ENCODE assay signal across 18 cellular contexts in genomic region chr2:191618789-191619185, GRCh38.
DNase-seq lines count a peak whose midpoint lies in the region; ATAC-seq and FAIRE-seq lines count a peak whose summit lies in the region.
"Had no signal": no experiment of that assay in that cellular context is flagged by ENCODE, and none has a peak within 500 bp of the region (broad histone marks: within the 10 kb centered on the region; RNA-seq: fewer than 3 reads in every experiment).

No MANE protein-coding gene starts in this region.

- peaks cover 2% of the 10 kb centered on the region for H3K9me3 Mint-ChIP-seq in activated T-cell treated with anti-CD3 and anti-CD28 coated beads, Interleukin-2, amount 50 U/mL, for 24 hours
- no peaks in the 10 kb centered on the region for H3K9me3 Mint-ChIP-seq in stimulated activated effector memory CD8-positive, alpha-beta T cell treated with anti-CD3 and anti-CD28 coated beads, Interleukin-12 subunit alpha, Interleukin-12 subunit beta, amount 100 ng/mL, for 72 hours
- H3K9me3 Mint-ChIP-seq: neural progenitor cell had no signal

- no peak for FAIRE-seq in RCC 7860 (lab: Jason Lieb, UNC)
- FAIRE-seq: D721Med had no signal

- H3K27me3 ChIP-seq in effector memory CD4-positive, alpha-beta T cell (replicated peaks; ENCODE audit: control insufficient read depth, insufficient read depth, low read length, poor library complexity, severe bottlenecking) = no peaks in the 10 kb centered on the region
- H3K27me3 ChIP-seq: gastroesophageal sphincter, neural progenitor cell, upper lobe of left lung had no signal

- no peaks in the 10 kb centered on the region for H3K9me3 ChIP-seq in effector memory CD4-positive, alpha-beta T cell (ENCODE audit: control insufficient read depth, low read length)
- H3K9me3 ChIP-seq: gastroesophageal sphincter, SK-N-SH, upper lobe of left lung had no signal

- no peaks in the 10 kb centered on the region for H3K27me3 Mint-ChIP-seq in activated T-cell treated with anti-CD3 and anti-CD28 coated beads, Interleukin-2, amount 50 U/mL, for 24 hours

- H3K36me3 ChIP-seq in effector memory CD4-positive, alpha-beta T cell (ENCODE audit: control insufficient read depth, insufficient read depth, low read length) = no peaks in the 10 kb centered on the region
- H3K36me3 ChIP-seq: gastroesophageal sphincter, neural progenitor cell, upper lobe of left lung had no signal

- peaks cover 63% of the 10 kb centered on the region for H3K4me1 Mint-ChIP-seq in activated T-cell treated with anti-CD3 and anti-CD28 coated beads, Interleukin-2, amount 50 U/mL, for 24 hours (ENCODE audit: low read depth)
- peaks cover 45% of the 10 kb centered on the region for H3K4me1 Mint-ChIP-seq in stimulated activated effector memory CD8-positive, alpha-beta T cell treated with anti-CD3 and anti-CD28 coated beads, Interleukin-12 subunit alpha, Interleukin-12 subunit beta, amount 100 ng/mL, for 72 hours
- H3K4me1 Mint-ChIP-seq: neural progenitor cell had no signal

- peak overlapping the region; percentile 84 for H3K27ac ChIP-seq in effector memory CD4-positive, alpha-beta T cell (ENCODE audit: insufficient read depth, low read length, poor library complexity, severe bottlenecking)
- H3K27ac ChIP-seq: gastroesophageal sphincter, neural progenitor cell had no signal

- H3K4me3 Mint-ChIP-seq in activated T-cell treated with anti-CD3 and anti-CD28 coated beads, Interleukin-2, amount 50 U/mL, for 24 hours = no peak overlapping the region
- peak overlapping the region; percentile 5 for H3K4me3 Mint-ChIP-seq in stimulated activated effector memory CD8-positive, alpha-beta T cell treated with anti-CD3 and anti-CD28 coated beads, Interleukin-12 subunit alpha, Interleukin-12 subunit beta, amount 100 ng/mL, for 72 hours
- H3K4me3 Mint-ChIP-seq: neural progenitor cell had no signal

- ATAC-seq in stimulated activated effector memory CD8-positive, alpha-beta T cell treated with anti-CD3 and anti-CD28 coated beads, Interleukin-12 subunit alpha, Interleukin-12 subunit beta, amount 100 ng/mL, for 72 hours = no peak
- no peak for ATAC-seq in GM21360 (IDR thresholded peaks at IDR 0.05; ENCODE audit: unreplicated experiment)
- ATAC-seq: gastroesophageal sphincter had no signal

- peak overlapping the region; percentile 90 for H3K27ac Mint-ChIP-seq in activated T-cell treated with anti-CD3 and anti-CD28 coated beads, Interleukin-2, amount 50 U/mL, for 24 hours
- peak overlapping the region; percentile 67 for H3K27ac Mint-ChIP-seq in stimulated activated effector memory CD8-positive, alpha-beta T cell treated with anti-CD3 and anti-CD28 coated beads, Interleukin-12 subunit alpha, Interleukin-12 subunit beta, amount 100 ng/mL, for 72 hours
- H3K27ac Mint-ChIP-seq: neural progenitor cell had no signal

- H3K36me3 Mint-ChIP-seq in activated T-cell treated with anti-CD3 and anti-CD28 coated beads, Interleukin-2, amount 50 U/mL, for 24 hours (ENCODE audit: low read depth) = no peaks in the 10 kb centered on the region
- H3K36me3 Mint-ChIP-seq in stimulated activated effector memory CD8-positive, alpha-beta T cell treated with anti-CD3 and anti-CD28 coated beads, Interleukin-12 subunit alpha, Interleukin-12 subunit beta, amount 100 ng/mL, for 72 hours = no peaks in the 10 kb centered on the region
- H3K36me3 Mint-ChIP-seq: neural progenitor cell had no signal

- H3K4me3 ChIP-seq in effector memory CD4-positive, alpha-beta T cell (ENCODE audit: insufficient read depth, low read depth, low read length, poor library complexity, severe bottlenecking) = no peak overlapping the region
- H3K4me3 ChIP-seq: gastroesophageal sphincter, lung, neural progenitor cell, PC-9, upper lobe of left lung had no signal

- DNase-seq in activated T-cell treated with anti-CD3 and anti-CD28 coated beads, Interleukin-2, amount 50 U/mL, for 24 hours = no peak
- DNase-seq in activated T-cell treated with anti-CD3 and anti-CD28 coated beads, Interleukin-2, amount 50 U/mL, for 1 hour = no peak
- DNase-seq in RCC 7860 (ENCODE audit: low spot score) = peak; percentile 25
- DNase-seq in effector memory CD4-positive, alpha-beta T cell = no peak
- no peak for DNase-seq in stimulated activated effector memory CD8-positive, alpha-beta T cell treated with anti-CD3 and anti-CD28 coated beads, Interleukin-12 subunit alpha, Interleukin-12 subunit beta, amount 100 ng/mL, for 72 hours (ENCODE audit: low spot score in 2 of 2)
- no peak for DNase-seq in central memory CD4-positive, alpha-beta T cell
- no peak for DNase-seq in GM19238 (ENCODE audit: insufficient read length, low spot score)
- DNase-seq: NCI-H2107; right cardiac atrium; SK-N-SH; stimulated activated CD4-positive, alpha-beta T cell treated with anti-CD3 and anti-CD28 coated beads, Interleukin-4, amount 100 ng/mL, for 1 hour; upper lobe of left lung had no signal

- H3K4me1 ChIP-seq in effector memory CD4-positive, alpha-beta T cell (ENCODE audit: control insufficient read depth, insufficient read depth, low read length, poor library complexity, severe bottlenecking) = peaks cover 7% of the 10 kb centered on the region
- H3K4me1 ChIP-seq: gastroesophageal sphincter, neural progenitor cell had no signal
